In genomic region chr4:185359767-185360446, GRCh38 we compare ENCODE assay signal across 18 cellular contexts. TPM values are rescaled to one million over a fixed set of nuclear protein-coding genes. Genes with fewer than 3 reads are reported as not detected.
A peak's percentile ranks its signal among the peaks of the same experiment; 100 is the strongest.
DNase-seq lines count a peak whose midpoint lies in the region; ATAC-seq and TF ChIP-seq lines count a peak whose summit lies in the region.
"Had no signal": no experiment of that assay in that cellular context is flagged by ENCODE, and none has a peak within 500 bp of the region (broad histone marks: within the 10 kb centered on the region; RNA-seq: fewer than 3 reads in every experiment).

No MANE protein-coding gene starts in this region.

- H3K79me1 ChIP-seq in IMR-90 (ENCODE audit: low read depth in 1 of 2, low read length in 2 of 2): no peaks in the 10 kb centered on the region; a peak in 1 of 4 replicates

- no peak overlapping the region for H2AK9ac ChIP-seq in IMR-90 (replicated peaks; ENCODE audit: low read depth, low read length, poor library complexity)

- H2BK15ac ChIP-seq in IMR-90 (ENCODE audit: low read depth, low read length): no peak overlapping the region

- ATAC-seq in IMR-90 (ENCODE audit: low read depth) (no peak; the same call in 1 of the 2 replicates), gastroesophageal sphincter (no peak), HG02885 (IDR thresholded peaks at IDR 0.05; ENCODE audit: poor library complexity, unreplicated experiment) (no peak)
- ATAC-seq: T-cell had no signal

- H3K9me3 ChIP-seq in IMR-90 (ENCODE audit: control insufficient read depth, insufficient read depth, low read length) (no peaks in the 10 kb centered on the region), gastroesophageal sphincter (no peaks in the 10 kb centered on the region)
- H3K9me3 ChIP-seq: Caco-2 had no signal

- no peak overlapping the region for H3K56ac ChIP-seq in IMR-90 (ENCODE audit: extremely low read depth, insufficient read depth, low read length)

- no peak for TF ChIP-seq CTCF in IMR-90 (conservative IDR thresholded peaks at IDR 0.05; ENCODE audit: low read depth, low read length)
- TF ChIP-seq CTCF in brain microvascular endothelial cell (IDR thresholded peaks at IDR 0.05; ENCODE audit: low read depth, low read length, missing control alignments): no peak
- no peak for TF ChIP-seq CTCF in gastroesophageal sphincter (IDR thresholded peaks at IDR 0.05)

- in situ Hi-C loops in IMR-90 (cut with MboI; ENCODE audit: low sequenced_read_pairs) (no loop called here), brain microvascular endothelial cell (cut with HindIII; ENCODE audit: low pct_ligation_motif_present, low sequenced_read_pairs) (no loop called here), ACHN (cut with HindIII; ENCODE audit: low pct_ligation_motif_present, low pct_unique_long_range_greater_than_20kb, low sequenced_read_pairs) (no loop called here)

- DNase-seq in A172 (ENCODE audit: low spot score) (peak; percentile 64), IMR-90 (peak; percentile 80), brain microvascular endothelial cell (peak; percentile 88), head of caudate nucleus (peak in 24 of 42 donors; percentile 6 to 73 (median 42)), ACHN (no peak), SW 1271 (lab: John Stamatoyannopoulos, UW) (no peak)
- DNase-seq: activated CD4-positive, alpha-beta T cell treated with anti-CD3 and anti-CD28 coated beads for 1 hour; activated CD8-positive, alpha-beta memory T cell treated with anti-CD3 and anti-CD28 coated beads, Interleukin-2, amount 50 U/mL, for 4 hours; activated naive CD4-positive, alpha-beta T cell treated with anti-CD3 and anti-CD28 coated beads for 36 hours; central memory CD4-positive, alpha-beta T cell; GF-D8; MM.1S; NCI-H2081 treated with DMSO at 0.1 percent for 48 hours; stimulated activated CD4-positive, alpha-beta T cell treated with anti-CD3 and anti-CD28 coated beads, Interleukin-12 subunit alpha, Interleukin-12 subunit beta, amount 100 ng/mL, for 4 hours; T-cell had no signal

- H4K91ac ChIP-seq in IMR-90 (ENCODE audit: insufficient read depth, low read depth, low read length): no peak overlapping the region

- no peak overlapping the region for H3K23ac ChIP-seq in IMR-90 (ENCODE audit: low read depth, low read length)

- no peaks in the 10 kb centered on the region for H3K27me3 ChIP-seq in IMR-90 (ENCODE audit: control insufficient read depth, insufficient read depth, low read length)
- H3K27me3 ChIP-seq in brain microvascular endothelial cell (replicated peaks): no peaks in the 10 kb centered on the region
- H3K27me3 ChIP-seq in gastroesophageal sphincter: no peaks in the 10 kb centered on the region

- no peak for TF ChIP-seq POLR2A in IMR-90 (IDR thresholded peaks at IDR 0.05; ENCODE audit: low read depth, low read length)
- TF ChIP-seq POLR2A in gastroesophageal sphincter (IDR thresholded peaks at IDR 0.05): no peak

- H3K4me3 ChIP-seq in IMR-90 (ENCODE audit: insufficient read depth, low read depth, low read length) (no peak overlapping the region), brain microvascular endothelial cell (ENCODE audit: low read depth, low read length) (no peak overlapping the region), gastroesophageal sphincter (no peak overlapping the region)

- no peak overlapping the region for H3K18ac ChIP-seq in IMR-90 (ENCODE audit: low read depth, low read length)

- no peak overlapping the region for H3K27ac ChIP-seq in IMR-90 (ENCODE audit: insufficient read depth, low read length)
- H3K27ac ChIP-seq in brain microvascular endothelial cell: peak overlapping the region; percentile 99
- H3K27ac ChIP-seq in gastroesophageal sphincter: no peak overlapping the region

- POLR2A ChIA-PET in IMR-90 (lab: Charles Lee; ENCODE audit: unreplicated experiment): no interaction called here

- H3K4me1 ChIP-seq in IMR-90 (ENCODE audit: control insufficient read depth, insufficient read depth, low read length): peaks cover 5% of the 10 kb centered on the region
- H3K4me1 ChIP-seq in gastroesophageal sphincter: no peaks in the 10 kb centered on the region

- H3K9ac ChIP-seq in IMR-90 (ENCODE audit: low read depth, low read length): no peak overlapping the region

- TF ChIP-seq RAD21 in IMR-90 (IDR thresholded peaks at IDR 0.05; ENCODE audit: low read length): no peak

- H3K36me3 ChIP-seq in IMR-90 (ENCODE audit: control insufficient read depth, insufficient read depth, low read length): peaks cover 2% of the 10 kb centered on the region
- H3K36me3 ChIP-seq in brain microvascular endothelial cell (replicated peaks): no peaks in the 10 kb centered on the region
- peaks cover 0 to 41% of the 10 kb centered on the region in 2 donors for H3K36me3 ChIP-seq in gastroesophageal sphincter

- no peak overlapping the region for H2AFZ ChIP-seq in IMR-90 (replicated peaks; ENCODE audit: low read length, poor library complexity)

- no peak overlapping the region for H4K8ac ChIP-seq in IMR-90 (ENCODE audit: low read depth in 2 of 2, low read length in 2 of 2)

- H2BK120ac ChIP-seq in IMR-90 (ENCODE audit: low read depth, low read length): no peak overlapping the region

- 0 out of 2 replicates have a peak, but pooled peaks cover 1% of the 10 kb centered on the region for H3K9me1 ChIP-seq in IMR-90 (ENCODE audit: insufficient read depth, low read length)

- 0 out of 2 replicates have a peak overlapping the region, but pooled peaks have one; percentile 2 for H3K4ac ChIP-seq in IMR-90 (ENCODE audit: low read depth, low read length)

- BruUV-seq in IMR-90 (replicated peaks; lab: Mats Ljungman, UMichigan): no TSS peak

- no peak for TF ChIP-seq EP300 in gastroesophageal sphincter (IDR thresholded peaks at IDR 0.05)

- no peak overlapping the region for H2BK20ac ChIP-seq in IMR-90 (ENCODE audit: low read depth, low read length)

- no peaks in the 10 kb centered on the region for H4K20me1 ChIP-seq in IMR-90 (ENCODE audit: insufficient read depth, low read length)

- no peak overlapping the region for H3K4me2 ChIP-seq in IMR-90 (ENCODE audit: low read depth, low read length)

- CTCF ChIA-PET in IMR-90 (lab: Yijun Ruan, JAX): interaction anchor here (0.7 kb wide), 1 partner anchor 12 kb away, joined by 6 read pairs; no protein-coding TSS in a partner anchor

- H2BK5ac ChIP-seq in IMR-90 (ENCODE audit: low read depth, low read length, poor library complexity, severe bottlenecking): no peak overlapping the region

- H3K14ac ChIP-seq in IMR-90 (replicated peaks; ENCODE audit: low read depth, low read length): no peak overlapping the region

- H2AK5ac ChIP-seq in IMR-90 (ENCODE audit: low read depth, low read length): no peak overlapping the region

- WGBS in IMR-90 (ENCODE audit: extremely low coverage in 2 of 2, insufficient read length in 1 of 2), 2 experiments: 90% methylated on average over 3 of the region's 8 CpGs; no CpG with 5 or more reads in 1 of the 2 experiments
- 93 to 94% methylated on average over 8 of the region's 8 CpGs for WGBS in gastroesophageal sphincter (ENCODE audit: low coverage in 1 of 2), 2 donors

- dilution Hi-C loops in IMR-90 (cut with HindIII; ENCODE audit: low sequenced_read_pairs, unreplicated experiment): no loop called here

- intact Hi-C loops in IMR-90 (cut with micrococcal nuclease): loop anchor here (10.0 kb wide), 1 partner anchor 145 kb away; no protein-coding TSS in a partner anchor
- intact Hi-C loops in head of caudate nucleus (cut with DNase I): no loop called here

- H4K5ac ChIP-seq in IMR-90 (ENCODE audit: low read depth, low read length): no peak overlapping the region

TF ChIP-seq in IMR-90, 13 proteins besides CTCF, POLR2A, EP300 and RAD21:
- no peak for TF ChIP-seq CEBPB (IDR thresholded peaks at IDR 0.05; ENCODE audit: low read depth, low read length)
- TF ChIP-seq BHLHE40 (IDR thresholded peaks at IDR 0.05; ENCODE audit: low read depth, low read length): 0 out of 2 replicates have a peak, but pooled peaks have one; percentile 11
- TF ChIP-seq FOS (IDR thresholded peaks at IDR 0.05; ENCODE audit: low read depth, low read length): peak; percentile 71; the same call in 1 of the 2 replicates
- no peak for TF ChIP-seq MAFK (IDR thresholded peaks at IDR 0.05; ENCODE audit: low read depth, low read length)
- TF ChIP-seq NFE2L2 (IDR thresholded peaks at IDR 0.05; ENCODE audit: low read depth, low read length): no peak
- TF ChIP-seq RCOR1 (IDR thresholded peaks at IDR 0.05; ENCODE audit: insufficient replicate concordance, low read length): no peak
- no peak for TF ChIP-seq CHD1 (IDR thresholded peaks at IDR 0.05; ENCODE audit: low read depth, low read length)
- TF ChIP-seq MAZ (IDR thresholded peaks at IDR 0.05; ENCODE audit: borderline replicate concordance, low read depth, low read length): no peak
- no peak for TF ChIP-seq MXI1 (IDR thresholded peaks at IDR 0.05; ENCODE audit: borderline replicate concordance, low read depth, low read length)

RNA-seq across cellular contexts. Expression of gene LRP2BP, which starts 35.8 kb away (rescaled TPM):
- total RNA-seq in A172 (2014; rRNA removed; shearing (Covaris generic)): 0.34 and 0.55 TPM in 2 replicates
- 0.18 and 0.56 TPM in 2 replicates for total RNA-seq in IMR-90 (2012; rRNA removed)
- 0.06 and 0.10 TPM in 2 replicates for polyA plus RNA-seq in IMR-90 (2012; rRNA removed)
- polyA plus RNA-seq in IMR-90 (2012; cell fraction: cytosol; rRNA removed): 0.01 TPM in 1 of 2 replicates, not detected in the other
- polyA plus RNA-seq in IMR-90 (2012; cell fraction: nucleus; rRNA removed; ENCODE audit: low replicate concordance): 0.05 and 0.68 TPM in 2 replicates
- 1 to 10 TPM in 3 of 4 donors, under 1 TPM in 1; 0.81 to 4.4 (median 1.5) TPM for total RNA-seq in gastroesophageal sphincter

RNA-seq across cellular contexts. Expression of gene ANKRD37, which starts 36.7 kb away (rescaled TPM):
- total RNA-seq in A172 (2014; rRNA removed; shearing (Covaris generic)): 25.3 and 47.6 TPM in 2 replicates
- 4.4 and 8.2 TPM in 2 replicates for total RNA-seq in IMR-90 (2012; rRNA removed)
- polyA plus RNA-seq in IMR-90 (2012; rRNA removed): 7.1 and 8.4 TPM in 2 replicates
- 11.8 and 12.9 TPM in 2 replicates for polyA plus RNA-seq in IMR-90 (2012; cell fraction: cytosol; rRNA removed)
- polyA plus RNA-seq in IMR-90 (2012; cell fraction: nucleus; rRNA removed; ENCODE audit: low replicate concordance): 11.8 and 12.2 TPM in 2 replicates
- total RNA-seq in gastroesophageal sphincter: 10 to 100 TPM in 2 of 4 donors, 1 to 10 TPM in 2; 6.7 to 16.5 (median 9.8) TPM

Comparison
In these comparisons a context has a peak if more than half of its experiments do, and no peak if none do; other contexts are left out.
1. DNase-seq: peak in A172 (single experiment), IMR-90 (single experiment), brain microvascular endothelial cell (single experiment) and head of caudate nucleus (24 of 42); none in ACHN (single experiment) and SW 1271 (0 of 2).